1 cellular context compared by ENCODE assay signal in genomic region chr20:35454881-35455609, GRCh38.
TF ChIP-seq lines count a peak whose summit lies in the region.

Gene CEP250, plus strand, starts transcription at chr20:35455598. Its CDS starts 6,770 bp downstream, at chr20:35462368.

TF ChIP-seq in SK-N-SH, 30 proteins besides CTCF, POLR2A, EP300 and RAD21 (continued from another document):
- TF ChIP-seq USF2 (IDR thresholded peaks at IDR 0.05; ENCODE audit: borderline replicate concordance, low read depth, low read length) = no peak
TF ChIP-seq in SK-N-SH: peak in this region for 7.
